Comparison of ENCODE assay signal across 1 cellular context in the genomic region with DNA sequence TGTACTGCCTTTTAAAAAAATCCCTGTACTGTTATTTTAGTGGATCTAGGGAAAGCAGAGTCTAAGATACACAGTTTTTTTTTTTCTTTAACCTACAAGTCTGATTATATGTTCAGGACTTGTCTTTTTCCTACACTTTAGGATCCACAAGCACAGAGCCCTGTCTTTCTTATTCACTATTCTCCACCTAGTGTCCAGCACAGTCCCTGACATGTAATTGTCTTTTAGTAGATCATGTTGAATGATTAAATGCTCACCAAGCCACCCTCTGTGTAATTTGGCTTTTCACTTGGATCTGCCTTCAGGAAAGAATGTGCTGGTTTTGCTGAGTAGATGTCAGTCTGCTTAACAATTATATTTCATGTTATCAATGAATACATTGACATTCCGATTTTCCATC.
TF ChIP-seq lines count a peak whose summit lies in the region.

No MANE protein-coding gene starts in this region.

TF ChIP-seq in HepG2, 621 proteins besides CTCF, POLR2A, EP300 and RAD21:
- TF ChIP-seq KDM3A (CRISPR knock-in tag; IDR thresholded peaks at IDR 0.05; ENCODE audit: low read depth) = no peak
- TF ChIP-seq POLR2AphosphoS5 (IDR thresholded peaks at IDR 0.05; ENCODE audit: low read depth, low read length) = no peak
- TF ChIP-seq DR1 (CRISPR knock-in tag; IDR thresholded peaks at IDR 0.05) = no peak
- no peak for TF ChIP-seq FOSL2 (CRISPR knock-in tag; IDR thresholded peaks at IDR 0.05)
- no peak for TF ChIP-seq NFIB (CRISPR knock-in tag; IDR thresholded peaks at IDR 0.05; ENCODE audit: borderline replicate concordance)
- no peak for TF ChIP-seq GZF1 (CRISPR knock-in tag; IDR thresholded peaks at IDR 0.05)
